Comparison of ENCODE assay signal across 24 cellular contexts in the genomic region with DNA sequence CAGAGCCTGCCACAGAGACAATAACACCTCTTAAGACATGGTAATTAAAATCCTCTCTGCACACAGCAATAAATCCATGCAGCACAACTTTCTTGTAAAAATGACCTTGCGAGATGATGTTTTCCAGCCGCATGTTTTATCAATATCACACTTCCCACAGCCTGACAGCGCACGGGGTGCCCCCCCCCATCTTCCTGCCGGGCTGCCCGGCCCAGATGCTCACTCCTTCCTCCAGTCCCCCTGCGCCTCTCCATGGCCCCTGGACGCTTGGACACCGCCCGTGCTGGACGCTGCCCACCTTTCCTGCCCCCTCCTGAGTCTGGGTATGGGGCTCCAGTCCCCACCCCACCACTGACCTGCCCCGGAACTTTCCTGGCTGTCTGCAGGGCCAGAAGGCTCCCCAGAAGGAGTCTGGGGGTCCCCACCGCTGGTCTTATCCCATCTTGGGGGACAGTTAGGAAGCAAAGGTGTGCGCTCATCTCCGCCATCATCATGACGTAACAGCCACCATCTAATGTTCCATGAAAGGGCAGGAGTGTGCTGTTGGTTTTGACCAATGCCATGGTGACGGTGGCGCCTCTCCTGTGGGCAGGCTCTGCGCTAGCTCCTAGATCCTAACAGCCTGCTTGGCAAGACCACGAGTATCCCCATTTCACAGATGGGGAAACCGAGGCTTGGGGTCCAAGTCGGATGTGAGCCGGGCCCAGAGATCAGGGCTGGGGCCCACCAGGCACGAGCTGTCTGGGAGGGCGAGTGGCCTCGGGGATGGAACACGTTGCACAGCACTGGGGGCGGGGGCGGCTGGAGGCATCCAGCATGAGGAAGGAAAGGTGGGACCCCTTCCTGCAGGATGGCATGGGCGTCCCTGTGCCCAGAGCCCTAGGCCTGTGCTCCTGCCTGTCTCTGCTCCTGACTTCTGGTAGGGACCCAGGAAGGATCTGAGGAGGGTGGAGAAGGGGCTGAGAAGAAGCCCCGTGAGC.
A peak's percentile ranks its signal among the peaks of the same experiment; 100 is the strongest.
DNase-seq lines count a peak whose midpoint lies in the region; ATAC-seq and TF ChIP-seq lines count a peak whose summit lies in the region.
"Had no signal": no experiment of that assay in that cellular context is flagged by ENCODE, and none has a peak within 500 bp of the region (broad histone marks: within the 10 kb centered on the region; RNA-seq: fewer than 3 reads in every experiment).

No MANE protein-coding gene starts in this region.

- no peaks in the 10 kb centered on the region for H3K4me1 ChIP-seq in lower lobe of right lung
- H3K4me1 ChIP-seq in stomach = no peaks in the 10 kb centered on the region
- H3K4me1 ChIP-seq: parathyroid adenoma had no signal

- WGBS in stomach, 5 donors = 66 to 78% (median 74%) methylated on average over 25 to 31 of the region's 31 CpGs

- DNase-seq in NCI-H1417 (lab: John Stamatoyannopoulos, UW) = peak in 2 of 3 experiments; percentile 18 to 46
- DNase-seq in NCI-H1417 treated with DMSO at 0.1 percent for 48 hours (lab: John Stamatoyannopoulos, UW) = no peak
- DNase-seq in glutamatergic neuron = peak; percentile 10
- DNase-seq in lower lobe of right lung = peak; percentile 42
- peak; percentile 8 for DNase-seq in stomach
- DNase-seq: activated naive CD8-positive, alpha-beta T cell treated with anti-CD3 and anti-CD28 coated beads for 36 hours; effector CD8-positive, alpha-beta T cell; foreskin melanocyte; GF-D8; mesendoderm; naive B cell; NCI-H187 treated with DMSO at 0.1 percent for 48 hours; NCI-H82; stimulated activated CD4-positive, alpha-beta T cell treated with anti-CD3 and anti-CD28 coated beads, Interleukin-2, amount 100 ng/mL, for 24 hours; T1000 had no signal

- no peak overlapping the region for H3K27ac Mint-ChIP-seq in glutamatergic neuron (ENCODE audit: unreplicated experiment)
- H3K27ac Mint-ChIP-seq: activated naive CD8-positive, alpha-beta T cell treated with anti-CD3 and anti-CD28 coated beads for 36 hours; naive B cell; stimulated activated effector memory CD8-positive, alpha-beta T cell treated with anti-CD3 and anti-CD28 coated beads, Interleukin-12 subunit alpha, Interleukin-12 subunit beta, amount 100 ng/mL, for 72 hours had no signal

- no peak for TF ChIP-seq EP300 in stomach (IDR thresholded peaks at IDR 0.05)

- H3K27me3 Mint-ChIP-seq in glutamatergic neuron (ENCODE audit: unreplicated experiment) = no peaks in the 10 kb centered on the region

- H3K4me3 ChIP-seq in lower lobe of right lung (no peak overlapping the region), stomach (no peak overlapping the region)
- H3K4me3 ChIP-seq: thoracic aorta had no signal

- no peaks in the 10 kb centered on the region for H3K4me1 Mint-ChIP-seq in glutamatergic neuron (ENCODE audit: low read depth, unreplicated experiment)
- H3K4me1 Mint-ChIP-seq: activated naive CD8-positive, alpha-beta T cell treated with anti-CD3 and anti-CD28 coated beads for 36 hours; naive B cell; stimulated activated effector memory CD8-positive, alpha-beta T cell treated with anti-CD3 and anti-CD28 coated beads, Interleukin-12 subunit alpha, Interleukin-12 subunit beta, amount 100 ng/mL, for 72 hours had no signal

- intact Hi-C loops in lower lobe of right lung (cut with DNase I) (no loop called here), stomach (cut with DNase I; ENCODE audit: low total_unique reads) (no loop called here)

- no peak overlapping the region for H3K4me3 Mint-ChIP-seq in glutamatergic neuron (ENCODE audit: unreplicated experiment)
- H3K4me3 Mint-ChIP-seq: activated naive CD8-positive, alpha-beta T cell treated with anti-CD3 and anti-CD28 coated beads for 36 hours; naive B cell; stimulated activated effector memory CD8-positive, alpha-beta T cell treated with anti-CD3 and anti-CD28 coated beads, Interleukin-12 subunit alpha, Interleukin-12 subunit beta, amount 100 ng/mL, for 72 hours had no signal

- no peak overlapping the region for H3K27ac ChIP-seq in lower lobe of right lung
- H3K27ac ChIP-seq in stomach = no peak overlapping the region
- H3K27ac ChIP-seq: 22Rv1, parathyroid adenoma, thoracic aorta had no signal

- H3K36me3 ChIP-seq in lower lobe of right lung (no peaks in the 10 kb centered on the region), stomach (no peaks in the 10 kb centered on the region)
- H3K36me3 ChIP-seq: thoracic aorta had no signal

- TF ChIP-seq CTCF in glutamatergic neuron (IDR thresholded peaks at IDR 0.05; ENCODE audit: partially characterized antibody, unreplicated experiment) (no peak), lower lobe of right lung (IDR thresholded peaks at IDR 0.05) (no peak), stomach (IDR thresholded peaks at IDR 0.05) (no peak)

- H3K9me3 ChIP-seq in lower lobe of right lung = no peaks in the 10 kb centered on the region
- no peaks in the 10 kb centered on the region for H3K9me3 ChIP-seq in stomach
- H3K9me3 ChIP-seq: thoracic aorta had no signal

- no peaks in the 10 kb centered on the region for H3K9me3 Mint-ChIP-seq in glutamatergic neuron (ENCODE audit: unreplicated experiment)
- H3K9me3 Mint-ChIP-seq: activated naive CD8-positive, alpha-beta T cell treated with anti-CD3 and anti-CD28 coated beads for 36 hours; naive B cell; stimulated activated effector memory CD8-positive, alpha-beta T cell treated with anti-CD3 and anti-CD28 coated beads, Interleukin-12 subunit alpha, Interleukin-12 subunit beta, amount 100 ng/mL, for 72 hours had no signal

- no peaks in the 10 kb centered on the region for H3K36me3 Mint-ChIP-seq in glutamatergic neuron (ENCODE audit: unreplicated experiment)
- H3K36me3 Mint-ChIP-seq: activated naive CD8-positive, alpha-beta T cell treated with anti-CD3 and anti-CD28 coated beads for 36 hours; naive B cell; stimulated activated effector memory CD8-positive, alpha-beta T cell treated with anti-CD3 and anti-CD28 coated beads, Interleukin-12 subunit alpha, Interleukin-12 subunit beta, amount 100 ng/mL, for 72 hours had no signal

- no peak for TF ChIP-seq POLR2A in stomach (IDR thresholded peaks at IDR 0.05)
- no peak for TF ChIP-seq POLR2A in GM18505 (IDR thresholded peaks at IDR 0.05; ENCODE audit: borderline replicate concordance, extremely low read depth, insufficient read depth, insufficient read length)

- H3K27me3 ChIP-seq in lower lobe of right lung (ENCODE audit: low read depth) (peaks cover 28% of the 10 kb centered on the region), stomach (peaks cover 0 to 50% (median 18%) of the 10 kb centered on the region in 3 donors)

- ATAC-seq in lower lobe of right lung = no peak
- no peak for ATAC-seq in HG02588 (IDR thresholded peaks at IDR 0.05; ENCODE audit: unreplicated experiment)
- ATAC-seq in GM18505 (IDR thresholded peaks at IDR 0.05; ENCODE audit: unreplicated experiment) = no peak
- no peak for ATAC-seq in HG02798 (IDR thresholded peaks at IDR 0.05; ENCODE audit: poor library complexity, unreplicated experiment)
- ATAC-seq: activated CD4-positive, CD25-positive, alpha-beta regulatory T cell treated with anti-CD3 and anti-CD28 coated beads, Interleukin-2, amount 50 U/mL, for 24 hours; esophagus mucosa; stimulated activated effector memory CD8-positive, alpha-beta T cell treated with anti-CD3 and anti-CD28 coated beads, Interleukin-12 subunit alpha, Interleukin-12 subunit beta, amount 100 ng/mL, for 72 hours had no signal
